Comparison of ENCODE assay signal across 1 cellular context in genomic region chr1:20198918-20199317, GRCh38.
TF ChIP-seq lines count a peak whose summit lies in the region.

No MANE protein-coding gene starts in this region.

TF ChIP-seq in K562, 482 proteins besides CTCF, POLR2A, EP300 and RAD21 (continued from another document and continues in another):
- TF ChIP-seq PML (IDR thresholded peaks at IDR 0.05; ENCODE audit: low read length) (peak; percentile 93), EP400 (IDR thresholded peaks at IDR 0.05) (peak; percentile 46; the same call in 1 of the 2 replicates), ELF1 (tag; IDR thresholded peaks at IDR 0.05) (no peak), CBX2 (IDR thresholded peaks at IDR 0.05; ENCODE audit: insufficient read depth, low read length, poor library complexity, severe bottlenecking) (no peak), ZFP30 (CRISPR knock-in tag; IDR thresholded peaks at IDR 0.05; ENCODE audit: borderline replicate concordance) (no peak), FOXA3 (CRISPR knock-in tag; conservative IDR thresholded peaks at IDR 0.05 in 1 of 2, IDR thresholded peaks at IDR 0.05 in 1 of 2) (peak in 1 of 2 experiments; percentile 73; a peak in 2 of 4 replicates), BRF2 (IDR thresholded peaks at IDR 0.05; ENCODE audit: borderline replicate concordance, insufficient read depth, insufficient read length) (no peak), HMGXB4 (CRISPR knock-in tag; IDR thresholded peaks at IDR 0.05) (no peak), ZNF592 (IDR thresholded peaks at IDR 0.05) (peak; percentile 72), PATZ1 (CRISPR knock-in tag; IDR thresholded peaks at IDR 0.05; ENCODE audit: borderline replicate concordance) (no peak), RBM34 (IDR thresholded peaks at IDR 0.05; ENCODE audit: borderline replicate concordance, insufficient read depth, low read length) (no peak), ETV6 (IDR thresholded peaks at IDR 0.05; ENCODE audit: borderline replicate concordance in 1 of 2, low read depth in 2 of 2, low read length in 1 of 2) (no peak), ETV6 (CRISPR knock-in tag; IDR thresholded peaks at IDR 0.05; ENCODE audit: borderline replicate concordance) (no peak), POLR3A (IDR thresholded peaks at IDR 0.05; ENCODE audit: borderline replicate concordance, extremely low read depth, insufficient read depth, insufficient read length) (no peak), ZNF75A (CRISPR knock-in tag; IDR thresholded peaks at IDR 0.05) (no peak), PHF8 (IDR thresholded peaks at IDR 0.05; ENCODE audit: borderline replicate concordance, low read length) (no peak), IRF9 (tag; IDR thresholded peaks at IDR 0.05) (no peak), RBBP5 (IDR thresholded peaks at IDR 0.05; ENCODE audit: borderline replicate concordance, insufficient read depth, low read length, poor library complexity, severe bottlenecking) (no peak), ASH1L (IDR thresholded peaks at IDR 0.05; ENCODE audit: borderline replicate concordance, low read depth, partially characterized antibody) (no peak), RCOR1 (IDR thresholded peaks at IDR 0.05; ENCODE audit: borderline replicate concordance in 1 of 2, low read depth in 2 of 2, low read length in 2 of 2) (peak; percentile 84 to 97; a peak in 3 of 4 replicates), SPI1 (IDR thresholded peaks at IDR 0.05; ENCODE audit: borderline replicate concordance, low read depth, low read length) (no peak), ZBTB1 (CRISPR knock-in tag; IDR thresholded peaks at IDR 0.05; ENCODE audit: borderline replicate concordance, low read depth) (no peak), CBFA2T3 (IDR thresholded peaks at IDR 0.05) (peak; percentile 99), PTRF (tag; IDR thresholded peaks at IDR 0.05) (no peak), FOS (IDR thresholded peaks at IDR 0.05; ENCODE audit: extremely low read depth, insufficient read length) (no peak), ATF7 (IDR thresholded peaks at IDR 0.05) (peak; percentile 65), ZNF584 (CRISPR knock-in tag; IDR thresholded peaks at IDR 0.05; ENCODE audit: low read depth) (no peak), GMEB1 (CRISPR knock-in tag; IDR thresholded peaks at IDR 0.05) (no peak), RBM25 (IDR thresholded peaks at IDR 0.05; ENCODE audit: low read depth, low read length, severe bottlenecking) (peak; percentile 72), E2F3 (CRISPR knock-in tag; IDR thresholded peaks at IDR 0.05) (no peak), ZNF445 (CRISPR knock-in tag; IDR thresholded peaks at IDR 0.05; ENCODE audit: low read depth) (no peak), MYC (IDR thresholded peaks at IDR 0.05; ENCODE audit: low read depth, low read length) (no peak), MYC (CRISPR knock-in tag; IDR thresholded peaks at IDR 0.05; ENCODE audit: borderline replicate concordance, low read depth) (no peak), BRD4 (IDR thresholded peaks at IDR 0.05) (no peak), MNT (conservative IDR thresholded peaks at IDR 0.05) (peak in 1 of 2 experiments; percentile 54; a peak in 3 of 4 replicates), GATA2 (CRISPR knock-in tag; IDR thresholded peaks at IDR 0.05) (peak; percentile 84), TSC22D4 (tag; IDR thresholded peaks at IDR 0.05) (no peak), MAZ (CRISPR knock-in tag; conservative IDR thresholded peaks at IDR 0.05 in 1 of 2, IDR thresholded peaks at IDR 0.05 in 1 of 2) (no peak), CHD1 (IDR thresholded peaks at IDR 0.05; ENCODE audit: low read length) (no peak), TBP (optimal IDR thresholded peaks at IDR 0.05; ENCODE audit: low read depth, low read length) (peak; percentile 18), ARID3A (IDR thresholded peaks at IDR 0.05; ENCODE audit: borderline replicate concordance, low read depth, low read length) (peak; percentile 77; the same call in 1 of the 2 replicates), ETV1 (tag; conservative IDR thresholded peaks at IDR 0.05; ENCODE audit: low read depth) (no peak), MBD2 (IDR thresholded peaks at IDR 0.05; ENCODE audit: borderline replicate concordance, low read depth) (peak; percentile 61), ZNF76 (CRISPR knock-in tag; IDR thresholded peaks at IDR 0.05; ENCODE audit: borderline replicate concordance) (no peak), CREB1 (IDR thresholded peaks at IDR 0.05) (no peak; the same call in 1 of the 2 replicates), CREB1 (CRISPR knock-in tag; IDR thresholded peaks at IDR 0.05) (no peak), FOXP4 (CRISPR knock-in tag; IDR thresholded peaks at IDR 0.05; ENCODE audit: borderline replicate concordance) (no peak), GTF2E2 (tag; IDR thresholded peaks at IDR 0.05) (no peak), NR3C1 (CRISPR knock-in tag; IDR thresholded peaks at IDR 0.05) (no peak), MAFG (tag; conservative IDR thresholded peaks at IDR 0.05) (no peak), ZNF282 (CRISPR knock-in tag; IDR thresholded peaks at IDR 0.05) (no peak), PPARD (CRISPR knock-in tag; IDR thresholded peaks at IDR 0.05) (no peak)
